2 cellular contexts compared by ENCODE assay signal in the genomic region with DNA sequence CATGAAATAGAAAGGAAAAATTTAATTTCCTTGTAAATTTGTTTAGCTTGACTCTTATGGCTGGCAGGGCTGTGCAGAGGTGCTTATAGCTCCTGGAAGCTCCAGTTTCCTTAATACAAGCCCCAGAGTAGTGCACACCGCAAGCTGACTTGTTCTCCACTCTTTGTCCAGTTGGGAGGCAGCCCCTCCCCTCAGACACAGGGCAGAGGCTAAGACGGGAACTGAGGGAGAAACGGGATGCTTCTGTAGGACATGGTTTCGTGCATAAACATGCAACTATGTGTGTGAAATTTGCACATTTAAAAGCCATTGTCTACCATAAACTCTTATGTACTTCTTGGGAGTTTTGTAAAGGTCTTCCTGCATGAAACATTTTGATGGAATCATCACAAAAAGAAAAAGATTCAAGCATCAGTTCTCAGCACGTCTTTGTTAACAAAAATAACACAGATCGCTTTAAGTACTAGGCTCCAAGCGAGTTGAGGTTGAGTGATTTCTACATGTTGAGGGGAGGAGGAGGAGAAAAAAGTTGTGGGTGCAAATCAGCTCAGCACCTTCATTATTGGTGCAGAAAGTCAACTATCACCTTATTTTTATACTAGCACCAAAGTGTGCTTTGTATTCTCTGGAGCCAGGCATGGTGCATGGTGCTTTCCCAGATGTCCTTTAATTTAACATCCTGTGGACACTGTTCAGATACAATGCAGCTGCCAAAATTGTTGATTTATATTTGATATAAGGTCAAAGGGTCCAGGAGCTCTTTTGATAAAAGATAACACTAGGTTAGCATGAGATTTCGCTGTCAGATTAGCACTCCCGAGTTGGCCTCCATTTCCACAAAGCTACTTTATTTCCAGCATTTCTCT.
TF ChIP-seq lines count a peak whose summit lies in the region.

No MANE protein-coding gene starts in this region.

TF ChIP-seq in GM23338, 12 proteins besides CTCF, POLR2A, EP300 and RAD21 (continues in another document):
- TF ChIP-seq, protein P1, sequence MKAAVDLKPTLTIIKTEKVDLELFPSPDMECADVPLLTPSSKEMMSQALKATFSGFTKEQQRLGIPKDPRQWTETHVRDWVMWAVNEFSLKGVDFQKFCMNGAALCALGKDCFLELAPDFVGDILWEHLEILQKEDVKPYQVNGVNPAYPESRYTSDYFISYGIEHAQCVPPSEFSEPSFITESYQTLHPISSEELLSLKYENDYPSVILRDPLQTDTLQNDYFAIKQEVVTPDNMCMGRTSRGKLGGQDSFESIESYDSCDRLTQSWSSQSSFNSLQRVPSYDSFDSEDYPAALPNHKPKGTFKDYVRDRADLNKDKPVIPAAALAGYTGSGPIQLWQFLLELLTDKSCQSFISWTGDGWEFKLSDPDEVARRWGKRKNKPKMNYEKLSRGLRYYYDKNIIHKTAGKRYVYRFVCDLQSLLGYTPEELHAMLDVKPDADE (IDR thresholded peaks at IDR 0.05), result no peak
- TF ChIP-seq NANOG (IDR thresholded peaks at IDR 0.05; ENCODE audit: borderline replicate concordance) (no peak), ZNF114 (CRISPR knock-in tag; IDR thresholded peaks at IDR 0.05) (no peak), ZNF331 (CRISPR knock-in tag; IDR thresholded peaks at IDR 0.05; ENCODE audit: low read depth) (no peak), EZH2phosphoT487 (IDR thresholded peaks at IDR 0.05; ENCODE audit: unreplicated experiment) (no peak), JUNB (IDR thresholded peaks at IDR 0.05; ENCODE audit: unreplicated experiment) (no peak)
- TF ChIP-seq, protein P2, sequence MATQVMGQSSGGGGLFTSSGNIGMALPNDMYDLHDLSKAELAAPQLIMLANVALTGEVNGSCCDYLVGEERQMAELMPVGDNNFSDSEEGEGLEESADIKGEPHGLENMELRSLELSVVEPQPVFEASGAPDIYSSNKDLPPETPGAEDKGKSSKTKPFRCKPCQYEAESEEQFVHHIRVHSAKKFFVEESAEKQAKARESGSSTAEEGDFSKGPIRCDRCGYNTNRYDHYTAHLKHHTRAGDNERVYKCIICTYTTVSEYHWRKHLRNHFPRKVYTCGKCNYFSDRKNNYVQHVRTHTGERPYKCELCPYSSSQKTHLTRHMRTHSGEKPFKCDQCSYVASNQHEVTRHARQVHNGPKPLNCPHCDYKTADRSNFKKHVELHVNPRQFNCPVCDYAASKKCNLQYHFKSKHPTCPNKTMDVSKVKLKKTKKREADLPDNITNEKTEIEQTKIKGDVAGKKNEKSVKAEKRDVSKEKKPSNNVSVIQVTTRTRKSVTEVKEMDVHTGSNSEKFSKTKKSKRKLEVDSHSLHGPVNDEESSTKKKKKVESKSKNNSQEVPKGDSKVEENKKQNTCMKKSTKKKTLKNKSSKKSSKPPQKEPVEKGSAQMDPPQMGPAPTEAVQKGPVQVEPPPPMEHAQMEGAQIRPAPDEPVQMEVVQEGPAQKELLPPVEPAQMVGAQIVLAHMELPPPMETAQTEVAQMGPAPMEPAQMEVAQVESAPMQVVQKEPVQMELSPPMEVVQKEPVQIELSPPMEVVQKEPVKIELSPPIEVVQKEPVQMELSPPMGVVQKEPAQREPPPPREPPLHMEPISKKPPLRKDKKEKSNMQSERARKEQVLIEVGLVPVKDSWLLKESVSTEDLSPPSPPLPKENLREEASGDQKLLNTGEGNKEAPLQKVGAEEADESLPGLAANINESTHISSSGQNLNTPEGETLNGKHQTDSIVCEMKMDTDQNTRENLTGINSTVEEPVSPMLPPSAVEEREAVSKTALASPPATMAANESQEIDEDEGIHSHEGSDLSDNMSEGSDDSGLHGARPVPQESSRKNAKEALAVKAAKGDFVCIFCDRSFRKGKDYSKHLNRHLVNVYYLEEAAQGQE (IDR thresholded peaks at IDR 0.05; ENCODE audit: unreplicated experiment), result no peak

TF ChIP-seq in WTC11, 78 proteins besides CTCF, POLR2A, EP300 and RAD21 (continued from another document):
- TF ChIP-seq STAT6 (CRISPR knock-in tag; conservative IDR thresholded peaks at IDR 0.05; ENCODE audit: low read depth), result no peak
